ENCODE assay signal across 14 cellular contexts in genomic region chr13:86585826-86586225, GRCh38.
DNase-seq lines count a peak whose midpoint lies in the region; ATAC-seq and TF ChIP-seq lines count a peak whose summit lies in the region.
"Had no signal": no experiment of that assay in that cellular context is flagged by ENCODE, and none has a peak within 500 bp of the region (broad histone marks: within the 10 kb centered on the region; RNA-seq: fewer than 3 reads in every experiment).

No MANE protein-coding gene starts in this region.

- BruUV-seq in IMR-90 (replicated peaks; lab: Mats Ljungman, UMichigan) = no TSS peak

- H3K23ac ChIP-seq in IMR-90 (ENCODE audit: low read depth, low read length) = no peak overlapping the region

- no peaks in the 10 kb centered on the region for H3K9me3 ChIP-seq in IMR-90 (ENCODE audit: control insufficient read depth, insufficient read depth, low read length)
- H3K9me3 ChIP-seq in stomach = no peaks in the 10 kb centered on the region

- no peak for TF ChIP-seq EP300 in stomach (IDR thresholded peaks at IDR 0.05)

- no peak overlapping the region for H2BK120ac ChIP-seq in IMR-90 (ENCODE audit: low read depth, low read length)

- H3K4me3 ChIP-seq in IMR-90 (ENCODE audit: insufficient read depth, low read depth, low read length) (no peak overlapping the region), choroid plexus epithelial cell (ENCODE audit: low read depth, low read length) (no peak overlapping the region), stomach (no peak overlapping the region)

- POLR2A ChIA-PET in IMR-90 (lab: Charles Lee; ENCODE audit: unreplicated experiment) = no interaction called here

- TF ChIP-seq POLR2A in IMR-90 (IDR thresholded peaks at IDR 0.05; ENCODE audit: low read depth, low read length) = no peak
- no peak for TF ChIP-seq POLR2A in stomach (IDR thresholded peaks at IDR 0.05)

- H2BK5ac ChIP-seq in IMR-90 (ENCODE audit: low read depth, low read length, poor library complexity, severe bottlenecking) = no peak overlapping the region

- H3K27me3 ChIP-seq in IMR-90 (ENCODE audit: control insufficient read depth, insufficient read depth, low read length) (no peaks in the 10 kb centered on the region), stomach (no peaks in the 10 kb centered on the region)

- no peak overlapping the region for H2BK20ac ChIP-seq in IMR-90 (ENCODE audit: low read depth, low read length)

- intact Hi-C loops in IMR-90 (cut with micrococcal nuclease) (no loop called here), stomach (cut with DNase I; ENCODE audit: low total_unique reads) (no loop called here)

- no peak overlapping the region for H2AK9ac ChIP-seq in IMR-90 (replicated peaks; ENCODE audit: low read depth, low read length, poor library complexity)

- no CpG with 5 or more reads among the region's 2 CpGs for WGBS in IMR-90 (ENCODE audit: extremely low coverage in 2 of 2, insufficient read length in 1 of 2), 2 experiments
- WGBS in stomach, 5 donors = 36 to 67% (median 46%) methylated on average over 2 of the region's 2 CpGs

- H4K5ac ChIP-seq in IMR-90 (ENCODE audit: low read depth, low read length) = no peak overlapping the region

- no peaks in the 10 kb centered on the region for H4K20me1 ChIP-seq in IMR-90 (ENCODE audit: insufficient read depth, low read length)

- H3K18ac ChIP-seq in IMR-90 (ENCODE audit: low read depth, low read length) = no peak overlapping the region

- H3K4me1 ChIP-seq in IMR-90 (ENCODE audit: control insufficient read depth, insufficient read depth, low read length) (peaks cover 8% of the 10 kb centered on the region), stomach (peaks cover 0 to 9% (median 0%) of the 10 kb centered on the region in 4 donors)

- peak; percentile 89 for ATAC-seq in IMR-90 (ENCODE audit: low read depth)
- peak; percentile 47 for ATAC-seq in left lobe of liver

- peak overlapping the region; percentile 26; the same call in 1 of the 2 replicates for H3K4me2 ChIP-seq in IMR-90 (ENCODE audit: low read depth, low read length)

- dilution Hi-C loops in IMR-90 (cut with HindIII; ENCODE audit: low sequenced_read_pairs, unreplicated experiment) = no loop called here

- H3K4ac ChIP-seq in IMR-90 (ENCODE audit: low read depth, low read length) = no peak overlapping the region

- H3K14ac ChIP-seq in IMR-90 (replicated peaks; ENCODE audit: low read depth, low read length) = no peak overlapping the region

- H3K9ac ChIP-seq in IMR-90 (ENCODE audit: low read depth, low read length) = no peak overlapping the region

- no peak overlapping the region for H4K91ac ChIP-seq in IMR-90 (ENCODE audit: insufficient read depth, low read depth, low read length)

- no peak overlapping the region for H4K8ac ChIP-seq in IMR-90 (ENCODE audit: low read depth in 2 of 2, low read length in 2 of 2)

- H3K36me3 ChIP-seq in IMR-90 (ENCODE audit: control insufficient read depth, insufficient read depth, low read length) (no peaks in the 10 kb centered on the region), stomach (no peaks in the 10 kb centered on the region)

- no peaks in the 10 kb centered on the region for H3K79me1 ChIP-seq in IMR-90 (ENCODE audit: low read depth in 1 of 2, low read length in 2 of 2)

- no peak overlapping the region for H2BK15ac ChIP-seq in IMR-90 (ENCODE audit: low read depth, low read length)

- H3K56ac ChIP-seq in IMR-90 (ENCODE audit: extremely low read depth, insufficient read depth, low read length) = no peak overlapping the region

- DNase-seq in A172 (ENCODE audit: low spot score) = peak; percentile 33
- peak; percentile 93 for DNase-seq in IMR-90
- peak; percentile 95 for DNase-seq in choroid plexus epithelial cell (ENCODE audit: low read depth)
- no peak for DNase-seq in left lobe of liver (ENCODE audit: low spot score)
- no peak for DNase-seq in SKM-1 treated with dmso at 0.1 percent for 144 hours (lab: John Stamatoyannopoulos, UW; ENCODE audit: unreplicated experiment)
- DNase-seq in stomach = no peak
- no peak for DNase-seq in ACHN
- DNase-seq in activated CD4-positive, alpha-beta T cell treated with anti-CD3 and anti-CD28 coated beads, Interleukin-2, amount 50 U/mL, for 1 hour = no peak
- DNase-seq: activated CD4-positive, CD25-positive, alpha-beta regulatory T cell; activated naive CD4-positive, alpha-beta T cell; Calu3; endodermal cell; kidney glomerular epithelial cell; NCI-H524 had no signal

- H3K9me1 ChIP-seq in IMR-90 (ENCODE audit: insufficient read depth, low read length) = no peaks in the 10 kb centered on the region

- H3K27ac ChIP-seq in IMR-90 (ENCODE audit: insufficient read depth, low read length) = no peak overlapping the region
- no peak overlapping the region for H3K27ac ChIP-seq in stomach

- TF ChIP-seq CTCF in IMR-90 (conservative IDR thresholded peaks at IDR 0.05; ENCODE audit: low read depth, low read length) (no peak), choroid plexus epithelial cell (conservative IDR thresholded peaks at IDR 0.05; ENCODE audit: low read depth, low read length) (no peak), stomach (IDR thresholded peaks at IDR 0.05) (no peak)

- in situ Hi-C loops in IMR-90 (cut with MboI; ENCODE audit: low sequenced_read_pairs) = no loop called here
- in situ Hi-C loops in ACHN (cut with HindIII; ENCODE audit: low pct_ligation_motif_present, low pct_unique_long_range_greater_than_20kb, low sequenced_read_pairs) = no loop called here

- TF ChIP-seq RAD21 in IMR-90 (IDR thresholded peaks at IDR 0.05; ENCODE audit: low read length) = no peak

- no peak overlapping the region for H2AK5ac ChIP-seq in IMR-90 (ENCODE audit: low read depth, low read length)

- no peak overlapping the region for H2AFZ ChIP-seq in IMR-90 (replicated peaks; ENCODE audit: low read length, poor library complexity)

- CTCF ChIA-PET in IMR-90 (lab: Yijun Ruan, JAX) = no interaction called here

TF ChIP-seq in IMR-90, 13 proteins besides CTCF, POLR2A, EP300 and RAD21:
- TF ChIP-seq CEBPB (IDR thresholded peaks at IDR 0.05; ENCODE audit: low read depth, low read length) (peak; percentile 33; the same call in 1 of the 2 replicates), ELK1 (IDR thresholded peaks at IDR 0.05; ENCODE audit: borderline replicate concordance, low read depth, low read length) (no peak)

Comparison
In these comparisons a context has a peak if more than half of its experiments do, and no peak if none do; other contexts are left out.
1. DNase-seq: peak in A172 (single experiment), IMR-90 (single experiment) and choroid plexus epithelial cell (single experiment); none in left lobe of liver (single experiment), SKM-1 treated with dmso at 0.1 percent for 144 hours (single experiment), stomach (single experiment), ACHN (single experiment) and activated CD4-positive, alpha-beta T cell treated with anti-CD3 and anti-CD28 coated beads, Interleukin-2, amount 50 U/mL, for 1 hour (single experiment).